In genomic region chr15:73053398-73053723, GRCh38 we compare ENCODE assay signal across 7 cellular contexts. TPM values are rescaled to one million over a fixed set of nuclear protein-coding genes. Genes with fewer than 3 reads are reported as not detected.
DNase-seq lines count a peak whose midpoint lies in the region; ATAC-seq and TF ChIP-seq lines count a peak whose summit lies in the region.

No MANE protein-coding gene starts in this region.

- no peak for TF ChIP-seq RAD21 in HCT116 (IDR thresholded peaks at IDR 0.05; ENCODE audit: low read depth)

- peaks cover 8% of the 10 kb centered on the region for H3K4me1 Mint-ChIP-seq in activated CD8-positive, alpha-beta T cell treated with anti-CD3 and anti-CD28 coated beads for 36 hours (ENCODE audit: low read depth)
- peaks cover 7% of the 10 kb centered on the region for H3K4me1 Mint-ChIP-seq in stimulated activated effector memory CD8-positive, alpha-beta T cell treated with anti-CD3 and anti-CD28 coated beads, Interleukin-12 subunit alpha, Interleukin-12 subunit beta, amount 100 ng/mL, for 72 hours

- ATAC-seq in HCT116 (no peak), GM21367 (IDR thresholded peaks at IDR 0.05; ENCODE audit: unreplicated experiment) (no peak)
- ATAC-seq in activated CD8-positive, alpha-beta T cell treated with anti-CD3 and anti-CD28 coated beads for 36 hours = no peak
- ATAC-seq in stimulated activated effector memory CD8-positive, alpha-beta T cell treated with anti-CD3 and anti-CD28 coated beads, Interleukin-12 subunit alpha, Interleukin-12 subunit beta, amount 100 ng/mL, for 72 hours = no peak

- H3K27me3 ChIP-seq in HCT116 (ENCODE audit: insufficient read depth, low read length) (no peaks in the 10 kb centered on the region), iPS-18a (ENCODE audit: control insufficient read depth, insufficient read depth, low read length) (peaks cover 6% of the 10 kb centered on the region)

- CTCF ChIA-PET in HCT116 (lab: Charles Lee) = no interaction called here
- CTCF ChIA-PET in activated CD8-positive, alpha-beta T cell treated with anti-CD3 and anti-CD28 coated beads for 36 hours (lab: Charles Lee) = interaction anchor here (1.3 to 1.4 kb wide), 2 partner anchors 17 to 331 kb away, joined by 3 to 4 read pairs; no protein-coding TSS in a partner anchor

- H3K9me3 Mint-ChIP-seq in activated CD8-positive, alpha-beta T cell treated with anti-CD3 and anti-CD28 coated beads for 36 hours = no peaks in the 10 kb centered on the region
- H3K9me3 Mint-ChIP-seq in stimulated activated effector memory CD8-positive, alpha-beta T cell treated with anti-CD3 and anti-CD28 coated beads, Interleukin-12 subunit alpha, Interleukin-12 subunit beta, amount 100 ng/mL, for 72 hours = no peaks in the 10 kb centered on the region

- RAD21 ChIA-PET in HCT116 (lab: Charles Lee; ENCODE audit: low non-redundant PET in 1 of 2, low total read pairs in 2 of 2, uncharacterized antibody in 2 of 2, unreplicated experiment in 2 of 2) = no interaction called here

- H3K4me1 ChIP-seq in HCT116 (ENCODE audit: control insufficient read depth in 1 of 2, insufficient read depth in 2 of 2, low read length in 2 of 2) (peaks cover 5 to 13% of the 10 kb centered on the region in 2 experiments; a peak in 2 of 4 replicates), iPS-18a (ENCODE audit: control insufficient read depth, low read depth, low read length) (peaks cover 11% of the 10 kb centered on the region)

- H3K27ac ChIP-seq in HCT116 (ENCODE audit: low read depth, low read length) = peak overlapping the region; percentile 23; the same call in 1 of the 2 replicates
- H3K27ac ChIP-seq in iPS-18a (ENCODE audit: low read length) = no peak overlapping the region

- H4K20me1 ChIP-seq in HCT116 (ENCODE audit: insufficient read depth) = no peaks in the 10 kb centered on the region

- no peaks in the 10 kb centered on the region for H3K36me3 ChIP-seq in HCT116 (ENCODE audit: control insufficient read depth in 1 of 2, insufficient read depth in 2 of 2, low read length in 2 of 2)
- no peaks in the 10 kb centered on the region for H3K36me3 ChIP-seq in iPS-18a (ENCODE audit: control insufficient read depth, low read depth, low read length)

- no peak for TF ChIP-seq POLR2A in HCT116 (IDR thresholded peaks at IDR 0.05; ENCODE audit: borderline replicate concordance, extremely low read depth, insufficient read depth, insufficient read length)

- intact Hi-C loops in HCT116 (cut with micrococcal nuclease) = no loop called here
- intact Hi-C loops in activated CD8-positive, alpha-beta T cell treated with anti-CD3 and anti-CD28 coated beads for 36 hours (cut with micrococcal nuclease) = no loop called here

- peak overlapping the region; percentile 28 for H3K27ac Mint-ChIP-seq in activated CD8-positive, alpha-beta T cell treated with anti-CD3 and anti-CD28 coated beads for 36 hours
- H3K27ac Mint-ChIP-seq in stimulated activated effector memory CD8-positive, alpha-beta T cell treated with anti-CD3 and anti-CD28 coated beads, Interleukin-12 subunit alpha, Interleukin-12 subunit beta, amount 100 ng/mL, for 72 hours = peak overlapping the region; percentile 78

- H3K9me2 ChIP-seq in HCT116 (ENCODE audit: insufficient read depth) = no peaks in the 10 kb centered on the region

- peaks cover 28% of the 10 kb centered on the region for H3K27me3 Mint-ChIP-seq in activated CD8-positive, alpha-beta T cell treated with anti-CD3 and anti-CD28 coated beads for 36 hours

- TF ChIP-seq CTCF in HCT116 (IDR thresholded peaks at IDR 0.05 in 2 of 3, conservative IDR thresholded peaks at IDR 0.05 in 1 of 3; ENCODE audit: borderline replicate concordance in 1 of 3, insufficient read depth in 1 of 3, low read depth in 2 of 3, low read length in 2 of 3) = no peak
- TF ChIP-seq CTCF in activated CD8-positive, alpha-beta T cell treated with anti-CD3 and anti-CD28 coated beads for 36 hours (IDR thresholded peaks at IDR 0.05) = no peak

- H3K4me3 ChIP-seq in HCT116 (replicated peaks in 1 of 2; ENCODE audit: low read depth in 1 of 2, low read length in 2 of 2) (peak overlapping the region; percentile 56 to 66), iPS-18a (ENCODE audit: low read length) (peak overlapping the region; percentile 73)

- DNase-seq in HCT116 (ENCODE audit: low read depth, low spot score) = no peak
- no peak for DNase-seq in activated CD8-positive, alpha-beta T cell treated with anti-CD3 and anti-CD28 coated beads for 36 hours
- no peak for DNase-seq in stimulated activated effector memory CD8-positive, alpha-beta T cell treated with anti-CD3 and anti-CD28 coated beads, Interleukin-12 subunit alpha, Interleukin-12 subunit beta, amount 100 ng/mL, for 72 hours (ENCODE audit: low spot score in 2 of 2)
- no peak for DNase-seq in HuH-7.5 (ENCODE audit: low spot score)
- no peak for DNase-seq in NCI-H1048 (lab: John Stamatoyannopoulos, UW)

- peak overlapping the region; percentile 90 for H3K4me2 ChIP-seq in HCT116 (ENCODE audit: low read length)

- H3K4me3 Mint-ChIP-seq in activated CD8-positive, alpha-beta T cell treated with anti-CD3 and anti-CD28 coated beads for 36 hours = peak overlapping the region; percentile 72
- H3K4me3 Mint-ChIP-seq in stimulated activated effector memory CD8-positive, alpha-beta T cell treated with anti-CD3 and anti-CD28 coated beads, Interleukin-12 subunit alpha, Interleukin-12 subunit beta, amount 100 ng/mL, for 72 hours = peak overlapping the region; percentile 78

- H3K9me3 ChIP-seq in HCT116 (ENCODE audit: control insufficient read depth in 1 of 2, insufficient read depth in 1 of 2, low read depth in 1 of 2, low read length in 2 of 2) (no peaks in the 10 kb centered on the region), iPS-18a (ENCODE audit: control insufficient read depth, low read depth, low read length) (no peaks in the 10 kb centered on the region)

- H3K9ac ChIP-seq in HCT116 (ENCODE audit: low read length) = peak overlapping the region; percentile 56
- peak overlapping the region; percentile 80 for H3K9ac ChIP-seq in iPS-18a (ENCODE audit: low read length)

- H2AFZ ChIP-seq in HCT116 (ENCODE audit: low read depth, low read length, poor library complexity, severe bottlenecking) = peak overlapping the region; percentile 52

- H3K79me2 ChIP-seq in HCT116 (ENCODE audit: insufficient read depth, low read length) = no peaks in the 10 kb centered on the region

- no TSS peak for BruUV-seq in HCT116 (replicated peaks; lab: Mats Ljungman, UMichigan)

- POLR2A ChIA-PET in HCT116 (lab: Charles Lee) = no interaction called here
- POLR2A ChIA-PET in activated CD8-positive, alpha-beta T cell treated with anti-CD3 and anti-CD28 coated beads for 36 hours (lab: Charles Lee) = interaction anchor here (0.7 to 1.0 kb wide), 2 partner anchors 83 to 590 kb away, joined by 3 read pairs; no protein-coding TSS in a partner anchor

- H3K36me3 Mint-ChIP-seq in activated CD8-positive, alpha-beta T cell treated with anti-CD3 and anti-CD28 coated beads for 36 hours (ENCODE audit: low read depth) = no peaks in the 10 kb centered on the region
- H3K36me3 Mint-ChIP-seq in stimulated activated effector memory CD8-positive, alpha-beta T cell treated with anti-CD3 and anti-CD28 coated beads, Interleukin-12 subunit alpha, Interleukin-12 subunit beta, amount 100 ng/mL, for 72 hours = no peaks in the 10 kb centered on the region

TF ChIP-seq in HCT116, 20 proteins besides CTCF, POLR2A, EP300 and RAD21:
- TF ChIP-seq REST (IDR thresholded peaks at IDR 0.05; ENCODE audit: low read depth) = no peak

RNA-seq across cellular contexts. Expression of gene NEO1, which starts 1.1 kb away (rescaled TPM):
- total RNA-seq in HCT116 (2021; ENCODE audit: unreplicated experiment) = 30.0 TPM
- polyA plus RNA-seq in HCT116 (2012) = 25.7 and 26.7 TPM in 2 replicates
- 1 to 10 TPM; 2.8 to 3.1 TPM for total RNA-seq in activated CD8-positive, alpha-beta T cell treated with anti-CD3 and anti-CD28 coated beads for 36 hours
